In the genomic region with DNA sequence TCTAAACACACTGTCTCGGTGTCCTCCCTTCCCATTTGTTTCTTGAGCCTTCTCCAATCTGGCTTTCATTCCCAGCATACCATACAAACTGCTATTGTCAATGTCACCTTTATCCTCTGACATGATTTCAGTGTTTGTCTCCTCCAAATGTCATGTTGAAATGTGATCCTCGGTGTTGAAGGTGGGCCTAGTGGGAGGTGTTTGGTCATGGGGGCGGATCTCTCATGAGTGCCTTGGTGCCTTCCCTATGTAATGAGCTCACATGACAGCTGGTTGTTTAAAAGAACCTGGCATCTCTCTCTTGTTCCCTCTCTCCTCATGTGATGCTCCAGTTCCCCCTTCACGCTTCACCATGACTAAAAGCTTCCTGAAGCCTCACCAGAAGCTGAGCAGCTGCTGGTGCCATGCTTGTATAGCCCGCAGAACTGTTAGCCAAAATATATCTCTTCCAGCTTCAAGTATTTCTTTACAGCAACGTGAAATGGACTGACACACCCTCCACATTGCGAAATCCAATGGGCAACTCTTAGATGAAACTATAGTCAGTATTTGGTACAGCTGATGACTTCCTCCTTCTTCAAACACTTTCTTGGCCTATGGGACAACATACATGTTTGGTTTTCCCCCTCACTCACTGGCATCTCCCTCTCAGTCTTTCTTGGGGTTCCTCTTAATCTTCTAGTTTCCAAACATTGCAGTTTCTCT, we compare ENCODE assay signal across 27 cellular contexts. TPM values are rescaled to one million over a fixed set of nuclear protein-coding genes. Genes with fewer than 3 reads are reported as not detected.
DNase-seq lines count a peak whose midpoint lies in the region; ATAC-seq and TF ChIP-seq lines count a peak whose summit lies in the region.
"Had no signal": no experiment of that assay in that cellular context is flagged by ENCODE, and none has a peak within 500 bp of the region (broad histone marks: within the 10 kb centered on the region; RNA-seq: fewer than 3 reads in every experiment).

No MANE protein-coding gene starts in this region.

- no peaks in the 10 kb centered on the region for H3K36me3 Mint-ChIP-seq in endodermal cell (ENCODE audit: low read depth)

- H3K27ac ChIP-seq in right atrium auricular region, result peak overlapping the region in 1 of 2 donors; percentile 5
- no peak overlapping the region for H3K27ac ChIP-seq in endodermal cell (ENCODE audit: low read depth, low read length)
- no peak overlapping the region for H3K27ac ChIP-seq in suprapubic skin
- H3K27ac ChIP-seq: brain microvascular endothelial cell, epithelial cell of prostate, uterus had no signal

- 91% methylated on average over 6 to 7 of the region's 7 CpGs for WGBS in endodermal cell (ENCODE audit: insufficient coverage in 1 of 2, insufficient read length in 1 of 2), 2 experiments
- 87% methylated on average over 7 of the region's 7 CpGs for WGBS in suprapubic skin

- intact Hi-C loops in Right ventricle myocardium superior (cut with DNase I), result no loop called here

- H3K4me1 Mint-ChIP-seq in endodermal cell, result peaks cover 8% of the 10 kb centered on the region
- H3K4me1 Mint-ChIP-seq: neural crest cell had no signal

- no peak overlapping the region for H3K27ac Mint-ChIP-seq in endodermal cell
- H3K27ac Mint-ChIP-seq: CD4-positive, alpha-beta T cell; progenitor cell of endocrine pancreas had no signal

- no peaks in the 10 kb centered on the region for H3K27me3 Mint-ChIP-seq in endodermal cell (ENCODE audit: insufficient read depth)
- H3K27me3 Mint-ChIP-seq: CD4-positive, alpha-beta T cell; progenitor cell of endocrine pancreas had no signal

- no peak for TF ChIP-seq POLR2A in suprapubic skin (IDR thresholded peaks at IDR 0.05)

- H3K4me3 Mint-ChIP-seq in endodermal cell, result no peak overlapping the region
- H3K4me3 Mint-ChIP-seq: CD4-positive, alpha-beta T cell; neural crest cell had no signal

- H3K27me3 ChIP-seq in right atrium auricular region, result no peaks in the 10 kb centered on the region
- H3K27me3 ChIP-seq in endodermal cell (ENCODE audit: control insufficient read depth, insufficient read depth, low read length, poor library complexity, severe bottlenecking), result no peaks in the 10 kb centered on the region
- no peaks in the 10 kb centered on the region for H3K27me3 ChIP-seq in suprapubic skin
- H3K27me3 ChIP-seq: brain microvascular endothelial cell, uterus had no signal

- no peak for TF ChIP-seq CTCF in right atrium auricular region (IDR thresholded peaks at IDR 0.05)
- no peak for TF ChIP-seq CTCF in endodermal cell (conservative IDR thresholded peaks at IDR 0.05)
- no peak for TF ChIP-seq CTCF in suprapubic skin (IDR thresholded peaks at IDR 0.05)

- no peaks in the 10 kb centered on the region for H3K36me3 ChIP-seq in right atrium auricular region
- H3K36me3 ChIP-seq in endodermal cell (ENCODE audit: control insufficient read depth, insufficient read depth, low read length), result no peaks in the 10 kb centered on the region
- H3K36me3 ChIP-seq in suprapubic skin, result no peaks in the 10 kb centered on the region
- H3K36me3 ChIP-seq: brain microvascular endothelial cell, uterus had no signal

- ATAC-seq in Right ventricle myocardium superior (ENCODE audit: poor library complexity), result peak; percentile 36
- no peak for ATAC-seq in activated CD4-positive, CD25-positive, alpha-beta regulatory T cell treated with anti-CD3 and anti-CD28 coated beads, Interleukin-2, amount 50 U/mL, for 24 hours
- ATAC-seq: Panc1 had no signal

- TF ChIP-seq EP300 in suprapubic skin (IDR thresholded peaks at IDR 0.05), result no peak

- no peaks in the 10 kb centered on the region for H3K4me1 ChIP-seq in right atrium auricular region
- H3K4me1 ChIP-seq in endodermal cell (ENCODE audit: control insufficient read depth, insufficient read depth, low read length), result no peaks in the 10 kb centered on the region
- H3K4me1 ChIP-seq in suprapubic skin, result no peaks in the 10 kb centered on the region

- no peak overlapping the region for H3K9ac ChIP-seq in endodermal cell (ENCODE audit: extremely low read depth, low read length, poor library complexity, severe bottlenecking)
- H3K9ac ChIP-seq: SK-N-SH had no signal

- H3K9me3 Mint-ChIP-seq in endodermal cell, result no peaks in the 10 kb centered on the region
- H3K9me3 Mint-ChIP-seq: CD4-positive, alpha-beta T cell; neural crest cell had no signal

- H3K4me3 ChIP-seq in right atrium auricular region (no peak overlapping the region), endodermal cell (ENCODE audit: low read length) (no peak overlapping the region), suprapubic skin (no peak overlapping the region)
- H3K4me3 ChIP-seq: smooth muscle cell, uterus had no signal

- H3K9me3 ChIP-seq in right atrium auricular region (no peaks in the 10 kb centered on the region), endodermal cell (ENCODE audit: control insufficient read depth, low read length) (no peaks in the 10 kb centered on the region), suprapubic skin (no peaks in the 10 kb centered on the region)
- H3K9me3 ChIP-seq: SK-N-SH, uterus had no signal

- DNase-seq in Right ventricle myocardium superior, result no peak
- DNase-seq in right atrium auricular region (ENCODE audit: low spot score), result no peak
- DNase-seq in NCI-H69 (lab: John Stamatoyannopoulos, UW), result peak; percentile 4
- DNase-seq in endodermal cell, result peak; percentile 51
- no peak for DNase-seq in kidney glomerular epithelial cell (lab: John Stamatoyannopoulos, UW)
- no peak for DNase-seq in suprapubic skin (ENCODE audit: low spot score in 2 of 2)
- DNase-seq in dermis blood vessel endothelial cell, result no peak
- DNase-seq: brain microvascular endothelial cell; CD4-positive, alpha-beta T cell; DMS153; GF-D8; HCEC 1CT; midbrain; NCI-H187 treated with DMSO at 0.1 percent for 48 hours; NCI-H526; SK-N-SH; stimulated activated CD4-positive, alpha-beta T cell treated with anti-CD3 and anti-CD28 coated beads, Interleukin-4, amount 100 ng/mL, for 4 hours; T1000; uterus had no signal

RNA-seq across cellular contexts. Expression of a gene that starts 27.8 kb away (rescaled TPM):
- total RNA-seq in Right ventricle myocardium superior (22.5 TPM), right atrium auricular region (10 to 100 TPM; 14.9 to 26.8 TPM), endodermal cell (10 to 100 TPM; 10.1 to 12.3 TPM), suprapubic skin (10 to 100 TPM in 3 of 4 donors, 1 to 10 TPM in 1; 9.8 to 23.7 (median 19.2) TPM), dermis blood vessel endothelial cell (0.51 and 2.7 TPM in 2 replicates)
- 5.9 TPM for polyA plus RNA-seq in endodermal cell (2013, experiment 1 of 2)
- polyA plus RNA-seq in endodermal cell (2013, experiment 2 of 2), result 6.5 TPM
- polyA plus RNA-seq: SK-N-SH had no signal

RNA-seq across cellular contexts. Expression of a gene that starts 31.2 kb away (rescaled TPM):
- total RNA-seq in Right ventricle myocardium superior, result not detected
- total RNA-seq in right atrium auricular region, result under 1 TPM in 1 of 2 donors, not detected in 1; 0.08 TPM
- not detected for total RNA-seq in endodermal cell
- polyA plus RNA-seq in endodermal cell (2013, experiment 1 of 2), result not detected
- polyA plus RNA-seq in endodermal cell (2013, experiment 2 of 2), result not detected
- under 1 TPM; 0.15 to 0.48 (median 0.37) TPM for total RNA-seq in suprapubic skin
- not detected in 2 replicates for total RNA-seq in dermis blood vessel endothelial cell
- total RNA-seq: CD4-positive, alpha-beta T cell; M059J; neural crest cell; progenitor cell of endocrine pancreas; smooth muscle cell had no signal
- polyA plus RNA-seq: AG04450, SK-N-SH, smooth muscle cell had no signal

Comparison
In these comparisons a context has a peak if more than half of its experiments do, and no peak if none do; other contexts are left out.
1. DNase-seq: peak in NCI-H69 (single experiment) and endodermal cell (single experiment); none in Right ventricle myocardium superior (single experiment), right atrium auricular region (single experiment), kidney glomerular epithelial cell (single experiment), suprapubic skin (0 of 2) and dermis blood vessel endothelial cell (single experiment).